19 cellular contexts compared by ENCODE assay signal in genomic region chr10:33047655-33048054, GRCh38.
"Had no signal": no experiment of that assay in that cellular context is flagged by ENCODE, and none has a peak within 500 bp of the region (broad histone marks: within the 10 kb centered on the region; RNA-seq: fewer than 3 reads in every experiment).

No MANE protein-coding gene starts in this region.

- DNase-seq: activated CD4-positive, alpha-beta T cell treated with anti-CD3 and anti-CD28 coated beads for 36 hours; activated CD8-positive, alpha-beta T cell treated with anti-CD3 and anti-CD28 coated beads for 36 hours; activated effector memory CD4-positive, alpha-beta T cell treated with anti-CD3 and anti-CD28 coated beads, Interleukin-2, amount 50 U/mL, for 16 hours; activated T-cell treated with anti-CD3 and anti-CD28 coated beads, Interleukin-2, amount 50 U/mL, for 48 hours; central memory CD4-positive, alpha-beta T cell; cortex of kidney; effector CD4-positive, alpha-beta T cell; hypothalamus; left ventricle myocardium inferior; mesendoderm; stimulated activated CD4-positive, alpha-beta T cell treated with anti-CD3 and anti-CD28 coated beads, Interleukin-4, amount 100 ng/mL, for 1 hour; stimulated activated naive B cell treated with anti-CD40 and anti-IgM and Interleukin-4, amounts not matched to agents 10 μg/mL and 1 μg/mL and 100 μg/mL, for 72 hours; substantia nigra; T-helper 1 cell; uterus had no signal

- H3K27me3 ChIP-seq: tibial nerve, uterus had no signal

- H3K36me3 Mint-ChIP-seq: activated naive CD4-positive, alpha-beta T cell treated with anti-CD3 and anti-CD28 coated beads, Interleukin-2, amount 50 U/mL, for 24 hours; natural killer cell treated with Interleukin-12 subunit alpha and Interleukin-12 subunit beta and Interleukin-15 and Interleukin-18, amount 100 ng/mL, for 72 hours; stimulated activated naive B cell treated with anti-CD40 and anti-IgM and Interleukin-4, amounts not matched to agents 10 μg/mL and 1 μg/mL and 100 μg/mL, for 72 hours had no signal

- H3K27ac Mint-ChIP-seq: activated CD4-positive, alpha-beta T cell treated with anti-CD3 and anti-CD28 coated beads for 36 hours; activated CD8-positive, alpha-beta T cell treated with anti-CD3 and anti-CD28 coated beads for 36 hours; activated naive CD4-positive, alpha-beta T cell treated with anti-CD3 and anti-CD28 coated beads, Interleukin-2, amount 50 U/mL, for 24 hours; natural killer cell treated with Interleukin-12 subunit alpha and Interleukin-12 subunit beta and Interleukin-15 and Interleukin-18, amount 100 ng/mL, for 72 hours; stimulated activated naive B cell treated with anti-CD40 and anti-IgM and Interleukin-4, amounts not matched to agents 10 μg/mL and 1 μg/mL and 100 μg/mL, for 72 hours had no signal

- H3K27ac ChIP-seq: left ventricle myocardium inferior, tibial nerve, uterus, VCaP had no signal

- H3K9me3 Mint-ChIP-seq: activated CD8-positive, alpha-beta T cell treated with anti-CD3 and anti-CD28 coated beads for 36 hours; activated naive CD4-positive, alpha-beta T cell treated with anti-CD3 and anti-CD28 coated beads, Interleukin-2, amount 50 U/mL, for 24 hours; natural killer cell treated with Interleukin-12 subunit alpha and Interleukin-12 subunit beta and Interleukin-15 and Interleukin-18, amount 100 ng/mL, for 72 hours; stimulated activated naive B cell treated with anti-CD40 and anti-IgM and Interleukin-4, amounts not matched to agents 10 μg/mL and 1 μg/mL and 100 μg/mL, for 72 hours had no signal

- ATAC-seq: activated CD4-positive, alpha-beta T cell treated with anti-CD3 and anti-CD28 coated beads for 36 hours; activated CD8-positive, alpha-beta T cell treated with anti-CD3 and anti-CD28 coated beads for 36 hours; stimulated activated naive B cell treated with anti-CD40 and anti-IgM and Interleukin-4, amounts not matched to agents 10 μg/mL and 1 μg/mL and 100 μg/mL, for 72 hours had no signal

- H3K4me3 Mint-ChIP-seq: activated CD4-positive, alpha-beta T cell treated with anti-CD3 and anti-CD28 coated beads for 36 hours; activated CD8-positive, alpha-beta T cell treated with anti-CD3 and anti-CD28 coated beads for 36 hours; activated naive CD4-positive, alpha-beta T cell treated with anti-CD3 and anti-CD28 coated beads, Interleukin-2, amount 50 U/mL, for 24 hours; natural killer cell treated with Interleukin-12 subunit alpha and Interleukin-12 subunit beta and Interleukin-15 and Interleukin-18, amount 100 ng/mL, for 72 hours; stimulated activated naive B cell treated with anti-CD40 and anti-IgM and Interleukin-4, amounts not matched to agents 10 μg/mL and 1 μg/mL and 100 μg/mL, for 72 hours had no signal

- H3K36me3 ChIP-seq: left ventricle myocardium inferior, tibial nerve, uterus had no signal

- H3K4me3 ChIP-seq: left ventricle myocardium inferior, tibial nerve, uterus had no signal

- H3K9me3 ChIP-seq: left ventricle myocardium inferior, tibial nerve, uterus had no signal

- H3K4me1 ChIP-seq: tibial nerve, uterus had no signal

- H3K27me3 Mint-ChIP-seq: activated CD4-positive, alpha-beta T cell treated with anti-CD3 and anti-CD28 coated beads for 36 hours; activated CD8-positive, alpha-beta T cell treated with anti-CD3 and anti-CD28 coated beads for 36 hours; activated naive CD4-positive, alpha-beta T cell treated with anti-CD3 and anti-CD28 coated beads, Interleukin-2, amount 50 U/mL, for 24 hours had no signal
